Comparison of ENCODE assay signal across 16 cellular contexts in the genomic region with DNA sequence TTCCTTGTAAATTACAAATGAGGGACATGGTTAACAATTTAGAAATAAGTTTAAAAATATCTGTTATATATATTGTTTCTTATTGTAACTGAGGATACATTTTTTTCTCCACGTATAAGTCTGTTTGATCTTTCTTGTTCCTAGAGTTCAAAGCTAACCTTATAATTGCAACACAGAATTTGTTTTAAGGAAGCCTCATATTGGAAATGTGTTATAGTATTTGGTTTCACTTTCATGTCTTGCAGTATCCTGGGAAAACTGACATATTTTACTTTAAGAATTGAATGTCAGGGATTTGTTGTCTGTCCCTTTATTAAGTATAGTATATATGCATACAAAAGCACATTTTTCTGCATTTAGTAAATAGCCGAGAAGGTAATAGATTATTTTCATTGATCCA. TPM values are rescaled to one million over a fixed set of nuclear protein-coding genes. Genes with fewer than 3 reads are reported as not detected.
A peak's percentile ranks its signal among the peaks of the same experiment; 100 is the strongest.
DNase-seq lines count a peak whose midpoint lies in the region; ATAC-seq lines count a peak whose summit lies in the region.
"Had no signal": no experiment of that assay in that cellular context is flagged by ENCODE, and none has a peak within 500 bp of the region (broad histone marks: within the 10 kb centered on the region; RNA-seq: fewer than 3 reads in every experiment).

No MANE protein-coding gene starts in this region.

- H3K4me3 Mint-ChIP-seq in T-cell: no peak overlapping the region
- H3K4me3 Mint-ChIP-seq: CD14-positive monocyte had no signal

- no peak overlapping the region for H3K4me3 ChIP-seq in Karpas-422 (ENCODE audit: low read length)

- H3K36me3 Mint-ChIP-seq in T-cell: peaks cover 25% of the 10 kb centered on the region

- no peak overlapping the region for H3K9ac ChIP-seq in Karpas-422 (ENCODE audit: low read length)

- no peaks in the 10 kb centered on the region for H4K20me1 ChIP-seq in Karpas-422 (ENCODE audit: insufficient read depth, low read depth, low read length)

- H3K36me3 ChIP-seq in Karpas-422 (ENCODE audit: insufficient read depth, low read length): no peaks in the 10 kb centered on the region

- CTCF ChIA-PET in T-cell (lab: Charles Lee): no interaction called here

- H3K79me2 ChIP-seq in Karpas-422 (ENCODE audit: low read length): no peaks in the 10 kb centered on the region

- DNase-seq in Karpas-422: no peak
- DNase-seq in T-cell: no peak
- peak; percentile 29 for DNase-seq in fibroblast of peridontal ligament (ENCODE audit: extremely low read depth)
- peak; percentile 33 for DNase-seq in superior temporal gyrus (ENCODE audit: extremely low spot score)
- DNase-seq in DMS79 treated with DMSO at 0.1 percent for 48 hours (lab: John Stamatoyannopoulos, UW): no peak
- DNase-seq in iPS-NIHi11 (ENCODE audit: low spot score): no peak
- DNase-seq: DMS79; KBM-7; NCI-H1048; NCI-H1436 treated with DMSO at 0.1 percent for 48 hours; NCI-H2029 treated with DMSO at 0.1 percent for 48 hours; NCI-H2171 treated with DMSO at 0.1 percent for 48 hours; NK-92 treated with Interleukin-12 subunit alpha and Interleukin-12 subunit beta, amount 100 ng/mL, for 24 hours; Right ventricle myocardium superior had no signal

- H2AFZ ChIP-seq in Karpas-422 (ENCODE audit: low read length): no peak overlapping the region

- H3K27ac ChIP-seq in Karpas-422 (ENCODE audit: low read length): no peak overlapping the region

- peaks cover 14% of the 10 kb centered on the region for H3K4me1 ChIP-seq in Karpas-422 (ENCODE audit: low read length)

- POLR2A ChIA-PET in T-cell (lab: Charles Lee): no interaction called here

- no peaks in the 10 kb centered on the region for H3K9me3 Mint-ChIP-seq in T-cell

- ATAC-seq in T-cell (replicated peaks in 1 of 4) (no peak), GM21515 (IDR thresholded peaks at IDR 0.05; ENCODE audit: unreplicated experiment) (no peak)

- H3K4me1 Mint-ChIP-seq in T-cell: peaks cover 0 to 3% (median 0%) of the 10 kb centered on the region in 3 donors
- H3K4me1 Mint-ChIP-seq: CD14-positive monocyte had no signal

- no peaks in the 10 kb centered on the region for H3K9me2 ChIP-seq in Karpas-422 (replicated peaks; ENCODE audit: insufficient read depth, low read length)

- peak overlapping the region; percentile 5 for H3K4me2 ChIP-seq in Karpas-422 (ENCODE audit: low read depth, low read length, poor library complexity, severe bottlenecking)

- peak overlapping the region; percentile 10 to 11 for H3K27ac Mint-ChIP-seq in T-cell

- no peaks in the 10 kb centered on the region for H3K27me3 Mint-ChIP-seq in T-cell

- H3K9me3 ChIP-seq in Karpas-422 (ENCODE audit: low read length): no peaks in the 10 kb centered on the region

- no peaks in the 10 kb centered on the region for H3K27me3 ChIP-seq in Karpas-422 (ENCODE audit: low read length)

RNA-seq across cellular contexts. Expression of gene NIT2, which starts 23.5 kb away (rescaled TPM):
- 63.2 and 74.5 TPM in 2 replicates for total RNA-seq in Karpas-422 (2014; rRNA removed; shearing (Covaris generic); ENCODE audit: low replicate concordance)
- total RNA-seq in T-cell: 10 to 100 TPM; 23.2 to 42.1 (median 30.9) TPM

RNA-seq across cellular contexts. Expression of gene TBC1D23, which starts 50.2 kb away (rescaled TPM):
- 8.3 and 20.6 TPM in 2 replicates for total RNA-seq in Karpas-422 (2014; rRNA removed; shearing (Covaris generic); ENCODE audit: low replicate concordance)
- 10 to 100 TPM; 26.4 to 33.4 (median 31.9) TPM for total RNA-seq in T-cell

Comparison
In these comparisons a context has a peak if more than half of its experiments do, and no peak if none do; other contexts are left out.
1. DNase-seq: peak in fibroblast of peridontal ligament (single experiment) and superior temporal gyrus (single experiment); none in Karpas-422 (single experiment), T-cell (0 of 34), DMS79 treated with DMSO at 0.1 percent for 48 hours (single experiment) and iPS-NIHi11 (single experiment).